Comparison of ENCODE assay signal across 25 cellular contexts in genomic region chr4:25830545-25830944, GRCh38.
"Had no signal": no experiment of that assay in that cellular context is flagged by ENCODE, and none has a peak within 500 bp of the region (broad histone marks: within the 10 kb centered on the region; RNA-seq: fewer than 3 reads in every experiment).

No MANE protein-coding gene starts in this region.

- H3K9me3 Mint-ChIP-seq: endodermal cell; naive thymus-derived CD4-positive, alpha-beta T cell; stimulated activated effector memory CD8-positive, alpha-beta T cell treated with anti-CD3 and anti-CD28 coated beads, Interleukin-12 subunit alpha, Interleukin-12 subunit beta, amount 100 ng/mL, for 72 hours; stimulated activated naive CD8-positive, alpha-beta T cell treated with anti-CD3 and anti-CD28 coated beads, Interleukin-15, Interleukin-2, amounts not matched to agents 100 ng/mL and 50 ng/mL, for 24 hours had no signal

- H3K4me1 ChIP-seq: esophagus squamous epithelium, parathyroid adenoma, right lobe of liver, tibial nerve, uterus had no signal

- H3K36me3 ChIP-seq: esophagus squamous epithelium, right lobe of liver, thoracic aorta, tibial nerve, uterus had no signal

- H3K4me1 Mint-ChIP-seq: endodermal cell had no signal

- DNase-seq: central memory CD4-positive, alpha-beta T cell; dorsolateral prefrontal cortex; effector CD4-positive, alpha-beta T cell; endodermal cell; esophagus squamous epithelium; foreskin melanocyte; glutamatergic neuron; hypothalamus; mammary epithelial cell; mesendoderm; midbrain; naive thymus-derived CD4-positive, alpha-beta T cell; right lobe of liver; small intestine; stimulated activated CD4-positive, alpha-beta T cell treated with anti-CD3 and anti-CD28 coated beads, Interleukin-1b, Interleukin-23, amount 100 ng/mL, for 48 hours; stimulated activated CD4-positive, alpha-beta T cell treated with anti-CD3 and anti-CD28 coated beads, Interleukin-4, amount 100 ng/mL, for 24 hours; uterus had no signal

- H3K4me3 Mint-ChIP-seq: endodermal cell; naive thymus-derived CD4-positive, alpha-beta T cell; stimulated activated effector memory CD8-positive, alpha-beta T cell treated with anti-CD3 and anti-CD28 coated beads, Interleukin-12 subunit alpha, Interleukin-12 subunit beta, amount 100 ng/mL, for 72 hours; stimulated activated naive CD8-positive, alpha-beta T cell treated with anti-CD3 and anti-CD28 coated beads, Interleukin-15, Interleukin-2, amounts not matched to agents 100 ng/mL and 50 ng/mL, for 24 hours had no signal

- ATAC-seq: naive thymus-derived CD4-positive, alpha-beta T cell; right lobe of liver; stimulated activated effector memory CD8-positive, alpha-beta T cell treated with anti-CD3 and anti-CD28 coated beads, Interleukin-12 subunit alpha, Interleukin-12 subunit beta, amount 100 ng/mL, for 72 hours had no signal

- H3K4me3 ChIP-seq: dorsolateral prefrontal cortex, esophagus squamous epithelium, right lobe of liver, thoracic aorta, tibial nerve, upper lobe of left lung, uterus had no signal

- H3K27me3 Mint-ChIP-seq: naive thymus-derived CD4-positive, alpha-beta T cell; progenitor cell of endocrine pancreas; stimulated activated naive CD8-positive, alpha-beta T cell treated with anti-CD3 and anti-CD28 coated beads, Interleukin-15, Interleukin-2, amounts not matched to agents 100 ng/mL and 50 ng/mL, for 24 hours had no signal

- H3K27ac Mint-ChIP-seq: endodermal cell; naive thymus-derived CD4-positive, alpha-beta T cell; progenitor cell of endocrine pancreas; stimulated activated naive CD8-positive, alpha-beta T cell treated with anti-CD3 and anti-CD28 coated beads, Interleukin-15, Interleukin-2, amounts not matched to agents 100 ng/mL and 50 ng/mL, for 24 hours had no signal

- H3K27me3 ChIP-seq: dorsolateral prefrontal cortex, esophagus squamous epithelium, neutrophil, right lobe of liver, tibial nerve, upper lobe of left lung, uterus had no signal

- H3K27ac ChIP-seq: dorsolateral prefrontal cortex, esophagus squamous epithelium, neutrophil, parathyroid adenoma, right lobe of liver, thoracic aorta, tibial nerve, upper lobe of left lung, uterus had no signal

- H3K9me3 ChIP-seq: esophagus squamous epithelium, neutrophil, right lobe of liver, thoracic aorta, tibial nerve, upper lobe of left lung, uterus had no signal
